Comparison of ENCODE assay signal across 1 cellular context in genomic region chr1:8963940-8964339, GRCh38.
TF ChIP-seq lines count a peak whose summit lies in the region.

No MANE protein-coding gene starts in this region.

TF ChIP-seq in IMR-90, 13 proteins besides CTCF, POLR2A, EP300 and RAD21:
- TF ChIP-seq BHLHE40 (IDR thresholded peaks at IDR 0.05; ENCODE audit: low read depth, low read length): no peak
- no peak for TF ChIP-seq MAZ (IDR thresholded peaks at IDR 0.05; ENCODE audit: borderline replicate concordance, low read depth, low read length)
- TF ChIP-seq USF2 (IDR thresholded peaks at IDR 0.05; ENCODE audit: low read depth, low read length): no peak
- no peak for TF ChIP-seq FOS (IDR thresholded peaks at IDR 0.05; ENCODE audit: low read depth, low read length)
- TF ChIP-seq ELK1 (IDR thresholded peaks at IDR 0.05; ENCODE audit: borderline replicate concordance, low read depth, low read length): no peak
- TF ChIP-seq RCOR1 (IDR thresholded peaks at IDR 0.05; ENCODE audit: insufficient replicate concordance, low read length): no peak
- no peak for TF ChIP-seq NFE2L2 (IDR thresholded peaks at IDR 0.05; ENCODE audit: low read depth, low read length)
- TF ChIP-seq SMC3 (IDR thresholded peaks at IDR 0.05; ENCODE audit: low read depth, low read length): no peak
- TF ChIP-seq CHD1 (IDR thresholded peaks at IDR 0.05; ENCODE audit: low read depth, low read length): no peak
- no peak for TF ChIP-seq MXI1 (IDR thresholded peaks at IDR 0.05; ENCODE audit: borderline replicate concordance, low read depth, low read length)
- no peak for TF ChIP-seq CEBPB (IDR thresholded peaks at IDR 0.05; ENCODE audit: low read depth, low read length)
- TF ChIP-seq RFX5 (IDR thresholded peaks at IDR 0.05; ENCODE audit: low read depth, low read length): no peak
- TF ChIP-seq MAFK (IDR thresholded peaks at IDR 0.05; ENCODE audit: low read depth, low read length): no peak
